ENCODE assay signal across 1 cellular context in genomic region chr2:5766621-5767020, GRCh38.
TF ChIP-seq lines count a peak whose summit lies in the region.

No MANE protein-coding gene starts in this region.

TF ChIP-seq in GM23338, 12 proteins besides CTCF, POLR2A, EP300 and RAD21:
- TF ChIP-seq ZNF462 (CRISPR knock-in tag; IDR thresholded peaks at IDR 0.05) (no peak), POLR2AphosphoS5 (IDR thresholded peaks at IDR 0.05; ENCODE audit: low read depth) (no peak), ZNF114 (CRISPR knock-in tag; IDR thresholded peaks at IDR 0.05) (no peak), EZH2 (IDR thresholded peaks at IDR 0.05; ENCODE audit: low read depth, unreplicated experiment) (no peak), STAT1 (IDR thresholded peaks at IDR 0.05; ENCODE audit: unreplicated experiment) (no peak), REST (IDR thresholded peaks at IDR 0.05; ENCODE audit: unreplicated experiment) (no peak), CREB1 (CRISPR knock-in tag; IDR thresholded peaks at IDR 0.05; ENCODE audit: low read depth) (no peak), JUNB (IDR thresholded peaks at IDR 0.05; ENCODE audit: unreplicated experiment) (no peak), EZH2phosphoT487 (IDR thresholded peaks at IDR 0.05; ENCODE audit: unreplicated experiment) (no peak), ETS1 (IDR thresholded peaks at IDR 0.05) (no peak), ZNF331 (CRISPR knock-in tag; IDR thresholded peaks at IDR 0.05; ENCODE audit: low read depth) (no peak), NANOG (IDR thresholded peaks at IDR 0.05; ENCODE audit: borderline replicate concordance) (no peak)
TF ChIP-seq in GM23338: peak in this region for 0.
